ENCODE assay signal across 33 cellular contexts in the genomic region with DNA sequence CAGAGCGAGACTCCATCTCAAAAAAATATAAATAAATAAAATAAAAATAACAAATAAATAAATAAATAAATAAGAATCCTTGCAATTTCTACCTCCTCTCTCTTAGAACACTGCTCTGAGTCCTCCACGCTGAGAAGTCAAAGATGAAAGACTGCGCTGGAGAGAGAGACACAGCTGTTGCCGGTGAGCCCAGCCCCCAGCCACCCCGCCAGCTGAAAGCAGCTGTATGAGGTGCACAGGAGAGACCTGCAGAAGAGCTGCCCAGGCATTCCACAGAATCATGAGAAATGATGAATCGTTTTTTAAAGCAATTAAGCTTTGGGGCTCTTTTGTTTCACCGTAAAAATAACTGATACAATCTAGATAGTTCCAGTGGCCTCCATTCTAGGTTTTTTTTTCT.
"Had no signal": no experiment of that assay in that cellular context is flagged by ENCODE, and none has a peak within 500 bp of the region (broad histone marks: within the 10 kb centered on the region; RNA-seq: fewer than 3 reads in every experiment).

No MANE protein-coding gene starts in this region.

- FAIRE-seq: astrocyte, colon, TTC549 had no signal

- H3K9me3 Mint-ChIP-seq: activated B cell treated with CpG ODN at 0.5 μM for 24 hours; activated CD4-positive, alpha-beta memory T cell treated with anti-CD3 and anti-CD28 coated beads, Interleukin-2, amount 10 ng/mL, durations not matched to agents 7 days and 5 days; activated CD4-positive, alpha-beta T cell treated with anti-CD3 and anti-CD28 coated beads, Interleukin-2, amount 10 ng/mL, durations not matched to agents 24 days and 14 days; activated naive CD4-positive, alpha-beta T cell treated with anti-CD3 and anti-CD28 coated beads for 36 hours; activated naive CD4-positive, alpha-beta T cell treated with anti-CD3 and anti-CD28 coated beads, Interleukin-2, amount 50 U/mL, for 72 hours; activated naive CD8-positive, alpha-beta T cell treated with anti-CD3 and anti-CD28 coated beads for 36 hours; activated T-cell treated with anti-CD3 and anti-CD28 coated beads, Interleukin-2, amount 50 U/mL, for 24 hours; activated T-helper 2 cell treated with anti-CD3 and anti-CD28 coated beads, Interferon-gamma antibody, Interleukin-2, Interleukin-4, amounts not matched to agents 10 μg/mL and 5 μg/mL and 100 μg/mL, durations not matched to agents 14 hours and 24 hours and 36 hours; T-helper 1 cell treated with Interleukin-12 subunit alpha and Interleukin-12 subunit beta and Interleukin-4 antibody, amounts not matched to agents 30 μg/mL and 1 μg/mL, for 36 hours; T-helper 2 cell treated with Interferon-gamma antibody and Interleukin-4, amounts not matched to agents 5 μg/mL and 100 μg/mL, for 36 hours had no signal

- H3K4me3 ChIP-seq: adrenal gland, body of pancreas, breast epithelium had no signal

- H3K27me3 Mint-ChIP-seq: activated B cell treated with CpG ODN at 0.5 μM for 24 hours; activated naive CD8-positive, alpha-beta T cell treated with anti-CD3 and anti-CD28 coated beads for 36 hours; activated T-cell treated with anti-CD3 and anti-CD28 coated beads, Interleukin-2, amount 50 U/mL, for 24 hours had no signal

- DNase-seq: activated B cell treated with CpG ODN at 0.5 μM for 24 hours; activated CD4-positive, alpha-beta memory T cell treated with anti-CD3 and anti-CD28 coated beads, Interleukin-2, amount 10 ng/mL, durations not matched to agents 7 days and 5 days; activated CD4-positive, alpha-beta T cell treated with anti-CD3 and anti-CD28 coated beads for 4 hours; activated CD4-positive, alpha-beta T cell treated with anti-CD3 and anti-CD28 coated beads, Interleukin-2, amount 10 ng/mL, durations not matched to agents 24 days and 14 days; activated CD4-positive, alpha-beta T cell treated with anti-CD3 and anti-CD28 coated beads, Interleukin-2, amount 50 U/mL, for 48 hours; activated CD4-positive, CD25-positive, alpha-beta regulatory T cell treated with anti-CD3 and anti-CD28 coated beads, Interleukin-2, amount 50 U/mL, for 72 hours; activated CD8-positive, alpha-beta memory T cell treated with anti-CD3 and anti-CD28 coated beads, Interleukin-2, amount 50 U/mL, for 48 hours; activated CD8-positive, alpha-beta T cell treated with anti-CD3 and anti-CD28 coated beads, Interleukin-2, amount 10 ng/mL, durations not matched to agents 7 days and 5 days; activated effector memory CD4-positive, alpha-beta T cell treated with anti-CD3 and anti-CD28 coated beads, Interleukin-2, amount 50 U/mL, for 16 hours; activated gamma-delta T cell treated with Interleukin-2 at 50 U/mL for 16 hours; activated naive CD4-positive, alpha-beta T cell; activated naive CD4-positive, alpha-beta T cell treated with anti-CD3 and anti-CD28 coated beads for 36 hours; activated naive CD4-positive, alpha-beta T cell treated with anti-CD3 and anti-CD28 coated beads, Interleukin-2, amount 50 U/mL, for 16 hours; activated naive CD8-positive, alpha-beta T cell treated with anti-CD3 and anti-CD28 coated beads for 36 hours; activated T-cell treated with anti-CD3 and anti-CD28 coated beads, Interleukin-2, amount 50 U/mL, for 24 hours; activated T-cell treated with anti-CD3 and anti-CD28 coated beads, Interleukin-2, amount 50 U/mL, for 48 hours; adrenal gland; amniotic stem cell; body of pancreas; brain microvascular endothelial cell; central memory CD4-positive, alpha-beta T cell; T-helper 1 cell; T-helper 2 cell; T-helper 9 cell had no signal

- H3K27ac Mint-ChIP-seq: activated B cell treated with CpG ODN at 0.5 μM for 24 hours; activated CD4-positive, alpha-beta memory T cell treated with anti-CD3 and anti-CD28 coated beads, Interleukin-2, amount 10 ng/mL, durations not matched to agents 7 days and 5 days; activated CD4-positive, alpha-beta T cell treated with anti-CD3 and anti-CD28 coated beads, Interleukin-2, amount 10 ng/mL, durations not matched to agents 24 days and 14 days; activated CD8-positive, alpha-beta T cell treated with anti-CD3 and anti-CD28 coated beads, Interleukin-2, amount 10 ng/mL, durations not matched to agents 7 days and 5 days; activated naive CD4-positive, alpha-beta T cell treated with anti-CD3 and anti-CD28 coated beads for 36 hours; activated naive CD4-positive, alpha-beta T cell treated with anti-CD3 and anti-CD28 coated beads, Interleukin-2, amount 50 U/mL, for 72 hours; activated naive CD8-positive, alpha-beta T cell treated with anti-CD3 and anti-CD28 coated beads for 36 hours; activated T-cell treated with anti-CD3 and anti-CD28 coated beads, Interleukin-2, amount 50 U/mL, for 24 hours; activated T-helper 2 cell treated with anti-CD3 and anti-CD28 coated beads, Interferon-gamma antibody, Interleukin-2, Interleukin-4, amounts not matched to agents 10 μg/mL and 5 μg/mL and 100 μg/mL, durations not matched to agents 14 hours and 24 hours and 36 hours; T-helper 1 cell treated with Interleukin-12 subunit alpha and Interleukin-12 subunit beta and Interleukin-4 antibody, amounts not matched to agents 30 μg/mL and 1 μg/mL, for 36 hours; T-helper 2 cell treated with Interferon-gamma antibody and Interleukin-4, amounts not matched to agents 5 μg/mL and 100 μg/mL, for 36 hours had no signal

- ATAC-seq: activated CD8-positive, alpha-beta T cell treated with anti-CD3 and anti-CD28 coated beads, Interleukin-2, amount 10 ng/mL, durations not matched to agents 7 days and 5 days; activated naive CD4-positive, alpha-beta T cell treated with anti-CD3 and anti-CD28 coated beads, Interleukin-2, amount 50 U/mL, for 72 hours; body of pancreas had no signal

- H3K9me3 ChIP-seq: adrenal gland, body of pancreas, breast epithelium had no signal

- H3K4me1 ChIP-seq: adrenal gland, breast epithelium had no signal

- H3K4me3 Mint-ChIP-seq: activated B cell treated with CpG ODN at 0.5 μM for 24 hours; activated CD4-positive, alpha-beta memory T cell treated with anti-CD3 and anti-CD28 coated beads, Interleukin-2, amount 10 ng/mL, durations not matched to agents 7 days and 5 days; activated CD4-positive, alpha-beta T cell treated with anti-CD3 and anti-CD28 coated beads, Interleukin-2, amount 10 ng/mL, durations not matched to agents 24 days and 14 days; activated CD8-positive, alpha-beta T cell treated with anti-CD3 and anti-CD28 coated beads, Interleukin-2, amount 10 ng/mL, durations not matched to agents 7 days and 5 days; activated naive CD4-positive, alpha-beta T cell treated with anti-CD3 and anti-CD28 coated beads for 36 hours; activated naive CD8-positive, alpha-beta T cell treated with anti-CD3 and anti-CD28 coated beads for 36 hours; activated T-cell treated with anti-CD3 and anti-CD28 coated beads, Interleukin-2, amount 50 U/mL, for 24 hours; T-helper 1 cell treated with Interleukin-12 subunit alpha and Interleukin-12 subunit beta and Interleukin-4 antibody, amounts not matched to agents 30 μg/mL and 1 μg/mL, for 36 hours; T-helper 2 cell treated with Interferon-gamma antibody and Interleukin-4, amounts not matched to agents 5 μg/mL and 100 μg/mL, for 36 hours had no signal

- H3K27ac ChIP-seq: adrenal gland, body of pancreas, brain microvascular endothelial cell, breast epithelium, VCaP had no signal

- H3K27me3 ChIP-seq: adrenal gland, body of pancreas, brain microvascular endothelial cell, breast epithelium had no signal

- H3K4me1 Mint-ChIP-seq: activated CD4-positive, alpha-beta memory T cell treated with anti-CD3 and anti-CD28 coated beads, Interleukin-2, amount 10 ng/mL, durations not matched to agents 7 days and 5 days; activated CD4-positive, alpha-beta T cell treated with anti-CD3 and anti-CD28 coated beads, Interleukin-2, amount 10 ng/mL, durations not matched to agents 24 days and 14 days; activated naive CD8-positive, alpha-beta T cell treated with anti-CD3 and anti-CD28 coated beads for 36 hours had no signal

- H3K36me3 ChIP-seq: adrenal gland, brain microvascular endothelial cell, breast epithelium had no signal

- H3K36me3 Mint-ChIP-seq: activated naive CD4-positive, alpha-beta T cell treated with anti-CD3 and anti-CD28 coated beads, Interleukin-2, amount 50 U/mL, for 72 hours; activated naive CD8-positive, alpha-beta T cell treated with anti-CD3 and anti-CD28 coated beads for 36 hours had no signal
